ENCODE assay signal across 1 cellular context in genomic region chr20:18287915-18288747, GRCh38.
TF ChIP-seq lines count a peak whose summit lies in the region.

ZNF133 (plus strand) TSS chr20:18288527; CDS start chr20:18305687, 17,160 bp downstream.

TF ChIP-seq in K562, 482 proteins besides CTCF, POLR2A, EP300 and RAD21 (continued from another document and continues in another):
- TF ChIP-seq PRDM10 (IDR thresholded peaks at IDR 0.05; ENCODE audit: partially characterized antibody) (peak; percentile 15), CBFA2T2 (conservative IDR thresholded peaks at IDR 0.05) (no peak), IRF2 (CRISPR knock-in tag; IDR thresholded peaks at IDR 0.05) (no peak), MYC (IDR thresholded peaks at IDR 0.05; ENCODE audit: low read depth, low read length) (peak; percentile 34; the same call in 1 of the 2 replicates), MYC (CRISPR knock-in tag; IDR thresholded peaks at IDR 0.05; ENCODE audit: borderline replicate concordance, low read depth) (no peak), ZNF696 (CRISPR knock-in tag; conservative IDR thresholded peaks at IDR 0.05) (no peak), TEAD1 (CRISPR knock-in tag; IDR thresholded peaks at IDR 0.05) (0 out of 4 replicates have a peak, but pooled peaks of 1 of the 2 experiments have one; percentile 36), LCOR (CRISPR knock-in tag; IDR thresholded peaks at IDR 0.05) (0 out of 2 replicates have a peak, but pooled peaks have one; percentile 41), ZBTB12 (CRISPR knock-in tag; IDR thresholded peaks at IDR 0.05) (peak; percentile 92), ZFPM2 (CRISPR knock-in tag; IDR thresholded peaks at IDR 0.05) (no peak), ZNF699 (CRISPR knock-in tag; IDR thresholded peaks at IDR 0.05; ENCODE audit: insufficient replicate concordance) (no peak), ZNF197 (CRISPR knock-in tag; IDR thresholded peaks at IDR 0.05; ENCODE audit: low read depth) (no peak), ZBTB33 (CRISPR knock-in tag; IDR thresholded peaks at IDR 0.05) (no peak), NFE2 (IDR thresholded peaks at IDR 0.05; ENCODE audit: low read depth) (no peak), ZNF589 (CRISPR knock-in tag; IDR thresholded peaks at IDR 0.05; ENCODE audit: low read depth) (peak; percentile 80; the same call in 1 of the 2 replicates), FOXA1 (IDR thresholded peaks at IDR 0.05; ENCODE audit: borderline replicate concordance) (no peak), MAZ (CRISPR knock-in tag; conservative IDR thresholded peaks at IDR 0.05 in 1 of 2, IDR thresholded peaks at IDR 0.05 in 1 of 2) (peak in 1 of 2 experiments; percentile 73; a peak in 2 of 4 replicates), ARID2 (IDR thresholded peaks at IDR 0.05) (no peak), ZBTB17 (CRISPR knock-in tag; IDR thresholded peaks at IDR 0.05) (0 out of 2 replicates have a peak, but pooled peaks have one; percentile 14), XRCC4 (IDR thresholded peaks at IDR 0.05; ENCODE audit: extremely low read depth, insufficient read depth, insufficient read length) (no peak), PYGO2 (tag; IDR thresholded peaks at IDR 0.05) (no peak), MXD1 (CRISPR knock-in tag; IDR thresholded peaks at IDR 0.05; ENCODE audit: borderline replicate concordance, poor library complexity, severe bottlenecking) (no peak), BCL6 (CRISPR knock-in tag; IDR thresholded peaks at IDR 0.05) (no peak), CHD1 (IDR thresholded peaks at IDR 0.05; ENCODE audit: low read length) (no peak), ETS2 (tag; IDR thresholded peaks at IDR 0.05; ENCODE audit: borderline replicate concordance, poor library complexity, severe bottlenecking) (no peak), KDM5B (IDR thresholded peaks at IDR 0.05; ENCODE audit: insufficient replicate concordance, low read depth, low read length) (peak; percentile 53), EHMT2 (IDR thresholded peaks at IDR 0.05) (0 out of 2 replicates have a peak, but pooled peaks have one; percentile 28), TCF7L2 (IDR thresholded peaks at IDR 0.05; ENCODE audit: low read depth, low read length) (no peak), NR2C1 (IDR thresholded peaks at IDR 0.05) (peak; percentile 78), NR2C1 (tag; IDR thresholded peaks at IDR 0.05) (peak; percentile 84), RAD51 (IDR thresholded peaks at IDR 0.05; ENCODE audit: borderline replicate concordance, low read depth) (no peak), CBFB (CRISPR knock-in tag; IDR thresholded peaks at IDR 0.05) (no peak), CTBP1 (IDR thresholded peaks at IDR 0.05; ENCODE audit: borderline replicate concordance) (0 out of 2 replicates have a peak, but pooled peaks have one; percentile 26), ZNF408 (CRISPR knock-in tag; IDR thresholded peaks at IDR 0.05; ENCODE audit: low read depth) (no peak), SIN3B (IDR thresholded peaks at IDR 0.05; ENCODE audit: low read depth) (peak; percentile 26; the same call in 1 of the 2 replicates), CREM (IDR thresholded peaks at IDR 0.05; ENCODE audit: low read depth) (peak; percentile 99), ARID3A (IDR thresholded peaks at IDR 0.05; ENCODE audit: borderline replicate concordance, low read depth, low read length) (no peak), ELF1 (tag; IDR thresholded peaks at IDR 0.05) (peak; percentile 96), CREB3L1 (IDR thresholded peaks at IDR 0.05; ENCODE audit: borderline replicate concordance, low read depth) (peak; percentile 95), GMEB1 (CRISPR knock-in tag; IDR thresholded peaks at IDR 0.05) (0 out of 2 replicates have a peak, but pooled peaks have one; percentile 13), SNAPC5 (CRISPR knock-in tag; IDR thresholded peaks at IDR 0.05) (no peak), ASH1L (IDR thresholded peaks at IDR 0.05; ENCODE audit: borderline replicate concordance, low read depth, partially characterized antibody) (peak; percentile 69), ZNF384 (IDR thresholded peaks at IDR 0.05; ENCODE audit: low read depth, low read length) (no peak), ZNF766 (CRISPR knock-in tag; conservative IDR thresholded peaks at IDR 0.05) (0 out of 2 replicates have a peak, but pooled peaks have one; percentile 38), ZBTB2 (IDR thresholded peaks at IDR 0.05) (no peak), RBFOX2 (IDR thresholded peaks at IDR 0.05; ENCODE audit: low read depth, low read length) (peak; percentile 79), NBN (IDR thresholded peaks at IDR 0.05; ENCODE audit: low read depth) (no peak), IRF9 (tag; IDR thresholded peaks at IDR 0.05) (no peak), TEAD4 (IDR thresholded peaks at IDR 0.05; ENCODE audit: low read length) (no peak), TEAD4 (CRISPR knock-in tag; IDR thresholded peaks at IDR 0.05; ENCODE audit: borderline replicate concordance) (no peak)
